15 cellular contexts compared by ENCODE assay signal in the genomic region with DNA sequence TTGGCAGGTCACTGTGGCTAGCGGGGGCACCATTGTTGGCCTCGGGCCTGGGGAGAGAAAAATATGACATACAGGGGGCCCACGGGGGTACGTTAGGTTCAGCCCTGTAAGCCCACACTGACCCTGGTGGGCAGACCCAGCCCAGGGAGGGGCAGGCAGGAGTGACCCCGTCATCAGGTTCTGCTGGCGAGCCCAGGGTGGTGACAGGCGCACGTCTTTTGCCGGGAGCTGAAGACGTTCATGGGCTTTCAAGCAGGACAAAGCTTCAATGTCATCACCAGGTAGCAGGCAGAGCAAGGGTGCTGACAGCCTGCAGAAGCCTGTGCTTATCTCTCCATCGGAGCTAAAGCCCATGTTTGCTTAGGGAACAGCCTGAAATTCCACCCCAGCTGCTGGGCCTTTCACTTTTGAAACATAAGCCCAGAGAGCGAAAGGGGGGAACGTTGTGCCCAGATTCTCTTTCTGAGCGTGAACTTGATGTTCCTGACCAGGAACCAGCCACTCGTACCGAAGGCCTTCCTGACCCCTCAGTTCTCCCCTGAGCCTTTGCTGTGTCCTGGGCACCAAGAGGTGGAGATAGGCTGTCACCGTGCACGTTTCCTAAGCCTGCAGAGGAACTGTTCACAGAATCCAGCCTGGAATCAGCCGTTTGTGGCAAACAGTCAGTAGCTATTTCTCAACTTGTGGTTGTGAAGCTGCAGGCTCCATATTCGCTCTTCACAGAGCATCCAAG.
DNase-seq lines count a peak whose midpoint lies in the region; TF ChIP-seq lines count a peak whose summit lies in the region.
"Had no signal": no experiment of that assay in that cellular context is flagged by ENCODE, and none has a peak within 500 bp of the region (broad histone marks: within the 10 kb centered on the region; RNA-seq: fewer than 3 reads in every experiment).

No MANE protein-coding gene starts in this region.

- no peak for TF ChIP-seq CTCF in stomach (IDR thresholded peaks at IDR 0.05)

- WGBS in stomach, 5 donors: 33 to 58% (median 37%) methylated on average over 16 to 20 of the region's 20 CpGs

- peak; percentile 13 to 31 for DNase-seq in NOMO-1 (lab: John Stamatoyannopoulos, UW; ENCODE audit: unreplicated experiment in 2 of 2)
- DNase-seq in NOMO-1 treated with dmso at 0.1 percent for 144 hours (lab: John Stamatoyannopoulos, UW; ENCODE audit: unreplicated experiment): no peak
- peak; percentile 82 to 86 for DNase-seq in NCI-H526 (lab: John Stamatoyannopoulos, UW)
- peak; percentile 78 for DNase-seq in left kidney (ENCODE audit: low read depth, low spot score)
- peak; percentile 48 for DNase-seq in stomach
- DNase-seq in mucosa of gallbladder (ENCODE audit: low spot score): no peak
- DNase-seq in KG1 (lab: John Stamatoyannopoulos, UW): no peak
- DNase-seq in NCI-H82 treated with DMSO at 0.1 percent for 48 hours (lab: John Stamatoyannopoulos, UW; ENCODE audit: unreplicated experiment): no peak
- DNase-seq: 8988T, activated gamma-delta T cell treated with Interleukin-2 at 50 U/mL for 16 hours, COR-L47, endodermal cell, NCI-H2081 treated with DMSO at 0.1 percent for 48 hours had no signal

- peaks cover 4 to 15% (median 9%) of the 10 kb centered on the region in 4 donors for H3K4me1 ChIP-seq in stomach

- TF ChIP-seq POLR2A in stomach (IDR thresholded peaks at IDR 0.05): no peak

- peaks cover 0 to 9% (median 3%) of the 10 kb centered on the region in 4 donors for H3K36me3 ChIP-seq in stomach

- H3K27me3 ChIP-seq in stomach: no peaks in the 10 kb centered on the region
- H3K27me3 ChIP-seq: suprapubic skin had no signal

- no peak for TF ChIP-seq EP300 in stomach (IDR thresholded peaks at IDR 0.05)

- H3K4me3 ChIP-seq in stomach: no peak overlapping the region
- H3K4me3 ChIP-seq: suprapubic skin had no signal

- H3K9me3 ChIP-seq in stomach: no peaks in the 10 kb centered on the region
- H3K9me3 ChIP-seq: suprapubic skin had no signal

- peak overlapping the region in 2 of 5 donors; percentile 33 to 49 for H3K27ac ChIP-seq in stomach
- H3K27ac ChIP-seq: RWPE1, suprapubic skin had no signal

- intact Hi-C loops in stomach (cut with DNase I; ENCODE audit: low total_unique reads): no loop called here

Comparison
In these comparisons a context has a peak if more than half of its experiments do, and no peak if none do; other contexts are left out.
1. DNase-seq: peak in NOMO-1 (2 of 2), NCI-H526 (2 of 2), left kidney (single experiment) and stomach (single experiment); none in NOMO-1 treated with dmso at 0.1 percent for 144 hours (single experiment), mucosa of gallbladder (single experiment), KG1 (single experiment) and NCI-H82 treated with DMSO at 0.1 percent for 48 hours (single experiment).